In the genomic region with DNA sequence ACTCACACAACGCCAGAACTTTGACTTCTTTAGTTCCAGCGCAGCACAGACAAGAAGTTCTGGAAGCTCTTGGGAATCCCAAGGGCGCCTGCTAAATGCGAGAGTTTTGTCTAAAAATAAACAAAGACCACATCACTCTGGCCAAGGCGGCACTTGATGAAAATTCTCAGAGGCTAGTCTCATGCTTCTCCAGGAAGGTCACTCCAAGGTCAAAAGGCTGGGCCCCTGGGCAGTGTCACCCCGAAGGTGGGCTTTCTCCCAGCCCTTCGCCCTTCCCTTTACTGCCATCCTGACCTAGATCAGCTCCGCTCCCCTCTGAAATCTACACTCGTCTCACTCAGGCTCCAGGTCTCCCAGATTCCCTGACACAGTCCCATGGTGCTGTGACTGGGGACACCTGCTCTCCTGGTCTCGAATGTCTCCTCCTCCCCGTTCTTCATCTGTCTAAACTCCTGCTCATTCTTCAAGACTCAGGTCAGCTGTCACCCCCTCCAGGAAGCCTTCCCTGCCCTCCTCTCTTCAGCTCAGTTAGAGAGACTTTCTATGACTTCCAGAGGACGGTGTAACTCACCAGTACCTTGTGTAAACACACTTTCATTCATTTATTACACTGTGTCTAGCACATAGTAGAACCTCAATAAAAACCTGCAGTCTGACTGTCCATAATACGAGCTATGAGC, we compare ENCODE assay signal across 9 cellular contexts. TPM values are rescaled to one million over a fixed set of nuclear protein-coding genes. Genes with fewer than 3 reads are reported as not detected.
A peak's percentile ranks its signal among the peaks of the same experiment; 100 is the strongest.
DNase-seq lines count a peak whose midpoint lies in the region; ATAC-seq and TF ChIP-seq lines count a peak whose summit lies in the region.
"Had no signal": no experiment of that assay in that cellular context is flagged by ENCODE, and none has a peak within 500 bp of the region (broad histone marks: within the 10 kb centered on the region; RNA-seq: fewer than 3 reads in every experiment).

No MANE protein-coding gene starts in this region.

- intact Hi-C loops in activated CD8-positive, alpha-beta T cell treated with anti-CD3 and anti-CD28 coated beads for 36 hours (cut with micrococcal nuclease) = loop anchor here (2.0 kb wide), 1 partner anchor 15 kb away; no protein-coding TSS in a partner anchor
- intact Hi-C loops in left ventricle myocardium inferior (cut with micrococcal nuclease) = no loop called here

- peaks cover 91% of the 10 kb centered on the region for H3K4me1 Mint-ChIP-seq in activated CD8-positive, alpha-beta T cell treated with anti-CD3 and anti-CD28 coated beads for 36 hours (ENCODE audit: low read depth)

- TF ChIP-seq POLR2A in GM19193 (IDR thresholded peaks at IDR 0.05; ENCODE audit: extremely low read depth, insufficient read depth, insufficient read length) = peak; percentile 2

- H3K9ac ChIP-seq in skeletal muscle tissue (ENCODE audit: low read depth in 1 of 3, low read length in 3 of 3) = peak overlapping the region; percentile 52 to 77 (median 70)

- no peaks in the 10 kb centered on the region for H3K9me3 Mint-ChIP-seq in activated CD8-positive, alpha-beta T cell treated with anti-CD3 and anti-CD28 coated beads for 36 hours

- POLR2A ChIA-PET in activated CD8-positive, alpha-beta T cell treated with anti-CD3 and anti-CD28 coated beads for 36 hours (lab: Charles Lee) = interaction anchor here (0.8 to 4.8 kb wide), 12 partner anchors 8 to 62 kb away, joined by 3 to 44 read pairs (median 4); no protein-coding TSS in a partner anchor

- H3K27me3 ChIP-seq in left ventricle myocardium inferior (ENCODE audit: low read depth) (no peaks in the 10 kb centered on the region), skeletal muscle tissue (ENCODE audit: control insufficient read depth in 3 of 3, insufficient read depth in 3 of 3, low read length in 3 of 3) (no peaks in the 10 kb centered on the region)

- H3K4me3 ChIP-seq in left ventricle myocardium inferior = peak overlapping the region; percentile 11
- peak overlapping the region; percentile 37 to 41 (median 39) for H3K4me3 ChIP-seq in skeletal muscle tissue (ENCODE audit: low read length in 3 of 3)
- H3K4me3 ChIP-seq: HAP-1 had no signal

- H3K9me3 ChIP-seq in left ventricle myocardium inferior (replicated peaks) (no peaks in the 10 kb centered on the region), skeletal muscle tissue (ENCODE audit: control insufficient read depth in 3 of 3, low read length in 3 of 3) (no peaks in the 10 kb centered on the region)
- H3K9me3 ChIP-seq: HAP-1 had no signal

- H3K4me1 ChIP-seq in left ventricle myocardium inferior = peaks cover 100% of the 10 kb centered on the region
- peaks cover 83 to 90% (median 88%) of the 10 kb centered on the region in 3 donors for H3K4me1 ChIP-seq in skeletal muscle tissue (ENCODE audit: control insufficient read depth in 3 of 3, insufficient read depth in 3 of 3, low read length in 3 of 3)

- TF ChIP-seq CTCF in activated CD8-positive, alpha-beta T cell treated with anti-CD3 and anti-CD28 coated beads for 36 hours (IDR thresholded peaks at IDR 0.05) = no peak
- no peak for TF ChIP-seq CTCF in left ventricle myocardium inferior (IDR thresholded peaks at IDR 0.05; ENCODE audit: borderline replicate concordance)

- no peaks in the 10 kb centered on the region for H3K27me3 Mint-ChIP-seq in activated CD8-positive, alpha-beta T cell treated with anti-CD3 and anti-CD28 coated beads for 36 hours

- peaks cover 3% of the 10 kb centered on the region for H3K36me3 Mint-ChIP-seq in activated CD8-positive, alpha-beta T cell treated with anti-CD3 and anti-CD28 coated beads for 36 hours (ENCODE audit: low read depth)

- CTCF ChIA-PET in activated CD8-positive, alpha-beta T cell treated with anti-CD3 and anti-CD28 coated beads for 36 hours (lab: Charles Lee) = interaction anchor here (0.6 to 3.7 kb wide), 9 partner anchors 10 to 193 kb away, joined by 3 to 34 read pairs (median 3); no protein-coding TSS in a partner anchor

- H3K4me3 Mint-ChIP-seq in activated CD8-positive, alpha-beta T cell treated with anti-CD3 and anti-CD28 coated beads for 36 hours = peak overlapping the region; percentile 61

- H3K27ac ChIP-seq in left ventricle myocardium inferior (replicated peaks) (peak overlapping the region; percentile 93), skeletal muscle tissue (ENCODE audit: low read depth, low read length) (peak overlapping the region; percentile 92)

- ATAC-seq in activated CD8-positive, alpha-beta T cell treated with anti-CD3 and anti-CD28 coated beads for 36 hours = no peak
- ATAC-seq in GM19397 (IDR thresholded peaks at IDR 0.05; ENCODE audit: unreplicated experiment) = no peak
- ATAC-seq in HG03354 (IDR thresholded peaks at IDR 0.05; ENCODE audit: poor library complexity, severe bottlenecking, unreplicated experiment) = no peak
- no peak for ATAC-seq in HG02610 (IDR thresholded peaks at IDR 0.05; ENCODE audit: unreplicated experiment)

- H3K36me3 ChIP-seq in left ventricle myocardium inferior (no peaks in the 10 kb centered on the region), skeletal muscle tissue (ENCODE audit: control insufficient read depth in 3 of 3, insufficient read depth in 3 of 3, low read length in 3 of 3) (peaks cover 0 to 5% (median 0%) of the 10 kb centered on the region in 3 donors)

- no peak for DNase-seq in activated CD8-positive, alpha-beta T cell treated with anti-CD3 and anti-CD28 coated beads for 36 hours
- DNase-seq in left ventricle myocardium inferior = no peak
- DNase-seq in SK-N-DZ (ENCODE audit: low spot score) = no peak

- peak overlapping the region; percentile 87 for H3K27ac Mint-ChIP-seq in activated CD8-positive, alpha-beta T cell treated with anti-CD3 and anti-CD28 coated beads for 36 hours

RNA-seq across cellular contexts. Expression of gene FAM53B, which starts 10.5 kb away (rescaled TPM):
- total RNA-seq in activated CD8-positive, alpha-beta T cell treated with anti-CD3 and anti-CD28 coated beads for 36 hours = 10 to 100 TPM; 15.1 to 18.0 TPM
- total RNA-seq in left ventricle myocardium inferior (53.4 TPM), skeletal muscle tissue (32.4 TPM)
- polyA plus RNA-seq in SK-N-DZ (2014; cell fraction: cytosol; rRNA removed) = 17.1 and 21.9 TPM in 2 replicates
- 15.9 and 19.3 TPM in 2 replicates for polyA plus RNA-seq in SK-N-DZ (2014; cell fraction: nucleus; rRNA removed)

RNA-seq across cellular contexts. Expression of gene EEF1AKMT2, which starts 58.0 kb away (rescaled TPM):
- 10 to 100 TPM; 24.2 to 25.7 TPM for total RNA-seq in activated CD8-positive, alpha-beta T cell treated with anti-CD3 and anti-CD28 coated beads for 36 hours
- total RNA-seq in left ventricle myocardium inferior (13.8 TPM), skeletal muscle tissue (14.1 TPM)
- polyA plus RNA-seq in SK-N-DZ (2014; cell fraction: cytosol; rRNA removed) = 29.8 and 54.8 TPM in 2 replicates
- polyA plus RNA-seq in SK-N-DZ (2014; cell fraction: nucleus; rRNA removed) = 32.6 and 35.2 TPM in 2 replicates
